1 cellular context compared by ENCODE assay signal in genomic region chr1:205597691-205598314, GRCh38.
TF ChIP-seq lines count a peak whose summit lies in the region.

No MANE protein-coding gene starts in this region.

TF ChIP-seq in SK-N-SH, 30 proteins besides CTCF, POLR2A, EP300 and RAD21 (continued from another document):
- TF ChIP-seq TEAD4 (IDR thresholded peaks at IDR 0.05; ENCODE audit: borderline replicate concordance, insufficient read depth), result no peak
- no peak for TF ChIP-seq MAX (IDR thresholded peaks at IDR 0.05; ENCODE audit: low read depth)
- TF ChIP-seq TAF1 (IDR thresholded peaks at IDR 0.05; ENCODE audit: borderline replicate concordance, low read depth, low read length), result no peak
- TF ChIP-seq JUND (IDR thresholded peaks at IDR 0.05), result no peak
- TF ChIP-seq EZH2phosphoT487 (IDR thresholded peaks at IDR 0.05; ENCODE audit: borderline replicate concordance, low read depth), result no peak
- no peak for TF ChIP-seq POLR2AphosphoS5 (IDR thresholded peaks at IDR 0.05; ENCODE audit: low read depth, low read length)
- no peak for TF ChIP-seq ELF1 (IDR thresholded peaks at IDR 0.05)
- no peak for TF ChIP-seq GABPA (IDR thresholded peaks at IDR 0.05; ENCODE audit: low read depth)
- no peak for TF ChIP-seq FOSL2 (IDR thresholded peaks at IDR 0.05; ENCODE audit: borderline replicate concordance, low read depth)
- no peak for TF ChIP-seq GATA2 (CRISPR knock-in tag; IDR thresholded peaks at IDR 0.05)
- no peak for TF ChIP-seq FOXJ3 (CRISPR knock-in tag; IDR thresholded peaks at IDR 0.05)
- TF ChIP-seq TCF12 (IDR thresholded peaks at IDR 0.05), result no peak
- no peak for TF ChIP-seq RCOR1 (IDR thresholded peaks at IDR 0.05; ENCODE audit: low read length)
- TF ChIP-seq MEF2A (IDR thresholded peaks at IDR 0.05; ENCODE audit: borderline replicate concordance, low read depth), result no peak
